21 cellular contexts compared by ENCODE assay signal in genomic region chr5:79931866-79932265, GRCh38. TPM values are rescaled to one million over a fixed set of nuclear protein-coding genes. Genes with fewer than 3 reads are reported as not detected.
DNase-seq lines count a peak whose midpoint lies in the region; ATAC-seq, FAIRE-seq and TF ChIP-seq lines count a peak whose summit lies in the region.
"Had no signal": no experiment of that assay in that cellular context is flagged by ENCODE, and none has a peak within 500 bp of the region (broad histone marks: within the 10 kb centered on the region; RNA-seq: fewer than 3 reads in every experiment).

No MANE protein-coding gene starts in this region.

- in situ Hi-C loops in HepG2 (cut with HindIII; ENCODE audit: extremely low pct_ligation_motif_present, low pct_unique_long_range_greater_than_20kb), result no loop called here

- no peak overlapping the region for H3K27ac ChIP-seq in HepG2 (ENCODE audit: extremely low read length, insufficient read depth, low read length)
- no peak overlapping the region for H3K27ac ChIP-seq in right lobe of liver
- no peak overlapping the region for H3K27ac ChIP-seq in osteoblast (ENCODE audit: low read depth, low read length)
- H3K27ac ChIP-seq: 22Rv1; A549; BLaER1 treated with 17β-estradiol and CSF1 and Interleukin-3, amounts not matched to agents 10 nM and 100 nM; C4-2B had no signal

- H3K79me2 ChIP-seq in HepG2 (ENCODE audit: insufficient read depth, low read length), result no peaks in the 10 kb centered on the region
- H3K79me2 ChIP-seq in osteoblast (ENCODE audit: insufficient read depth, low read length), result no peaks in the 10 kb centered on the region

- TF ChIP-seq POLR2A in HepG2 (IDR thresholded peaks at IDR 0.05; ENCODE audit: insufficient read depth in 1 of 2, low read depth in 2 of 2, low read length in 2 of 2), result no peak
- TF ChIP-seq POLR2A in right lobe of liver (IDR thresholded peaks at IDR 0.05), result no peak

- no TSS peak for BruUV-seq in HepG2 (replicated peaks; lab: Mats Ljungman, UMichigan)

- no peak for TF ChIP-seq RAD21 in HepG2 (CRISPR knock-in tag; IDR thresholded peaks at IDR 0.05)

- TF ChIP-seq EP300 in HepG2 (IDR thresholded peaks at IDR 0.05; ENCODE audit: low read depth in 2 of 2, low read length in 2 of 2), result no peak
- no peak for TF ChIP-seq EP300 in HepG2 (CRISPR knock-in tag; IDR thresholded peaks at IDR 0.05; ENCODE audit: borderline replicate concordance)

- ATAC-seq in HepG2, result no peak
- ATAC-seq in right lobe of liver, result no peak
- no peak for ATAC-seq in GM19397 (IDR thresholded peaks at IDR 0.05; ENCODE audit: unreplicated experiment)
- ATAC-seq: A549; CD8-positive, alpha-beta T cell had no signal

- POLR2A ChIA-PET in HepG2 (lab: Yijun Ruan, JAX), result no interaction called here

- H3K4me1 ChIP-seq in HepG2 (ENCODE audit: insufficient read depth, low read length), result no peaks in the 10 kb centered on the region
- no peaks in the 10 kb centered on the region for H3K4me1 ChIP-seq in right lobe of liver
- H3K4me1 ChIP-seq in osteoblast (ENCODE audit: insufficient read depth, low read length), result peaks cover 9% of the 10 kb centered on the region
- H3K4me1 ChIP-seq: A549 had no signal

- H3K27me3 ChIP-seq in HepG2 (ENCODE audit: control insufficient read depth in 1 of 2, insufficient read depth in 2 of 2, low read length in 2 of 2) (peaks cover 0 to 12% of the 10 kb centered on the region in 2 experiments; a peak in 3 of 5 replicates), right lobe of liver (no peaks in the 10 kb centered on the region), bronchial epithelial cell (ENCODE audit: control insufficient read depth, insufficient read depth, low read length) (no peaks in the 10 kb centered on the region), osteoblast (ENCODE audit: insufficient read depth, low read length) (peaks cover 30% of the 10 kb centered on the region)
- H3K27me3 ChIP-seq: BLaER1 treated with 17β-estradiol and CSF1 and Interleukin-3, amounts not matched to agents 10 nM and 100 nM had no signal

- H3K4me2 ChIP-seq in HepG2 (ENCODE audit: low read depth, low read length) (no peak overlapping the region), osteoblast (ENCODE audit: insufficient read depth, low read length) (peak overlapping the region; percentile 37)
- H3K4me2 ChIP-seq: A549; BLaER1 treated with 17β-estradiol and CSF1 and Interleukin-3, amounts not matched to agents 10 nM and 100 nM had no signal

- intact Hi-C loops in HepG2 (cut with micrococcal nuclease; ENCODE audit: unreplicated experiment) (no loop called here), right lobe of liver (cut with DNase I) (no loop called here)

- H3K9me3 ChIP-seq in HepG2 (ENCODE audit: low read length) (peaks cover 17% of the 10 kb centered on the region), right lobe of liver (no peaks in the 10 kb centered on the region), osteoblast (ENCODE audit: low read depth, low read length) (no peaks in the 10 kb centered on the region)

- H2AFZ ChIP-seq in HepG2 (ENCODE audit: low read length) (no peak overlapping the region), osteoblast (ENCODE audit: low read length) (no peak overlapping the region)

- H3K4me3 ChIP-seq in HepG2 (replicated peaks in 1 of 3; ENCODE audit: insufficient read depth in 1 of 3, low read depth in 2 of 3, low read length in 3 of 3) (no peak overlapping the region), right lobe of liver (no peak overlapping the region), bronchial epithelial cell (ENCODE audit: low read depth, low read length) (no peak overlapping the region), osteoblast (ENCODE audit: insufficient read depth, low read length) (no peak overlapping the region)
- H3K4me3 ChIP-seq: A549; BLaER1 treated with 17β-estradiol and CSF1 and Interleukin-3, amounts not matched to agents 10 nM and 100 nM had no signal

- TF ChIP-seq CTCF in HepG2 (CRISPR knock-in tag; IDR thresholded peaks at IDR 0.05) (no peak), right lobe of liver (IDR thresholded peaks at IDR 0.05) (no peak), bronchial epithelial cell (IDR thresholded peaks at IDR 0.05; ENCODE audit: insufficient read depth, low read length, severe bottlenecking) (no peak), osteoblast (IDR thresholded peaks at IDR 0.05; ENCODE audit: extremely low read depth, low read depth, low read length) (no peak)

- no peaks in the 10 kb centered on the region for H4K20me1 ChIP-seq in HepG2 (ENCODE audit: insufficient read depth, low read length)
- H4K20me1 ChIP-seq in osteoblast (ENCODE audit: insufficient read depth, low read length), result no peaks in the 10 kb centered on the region
- H4K20me1 ChIP-seq: BLaER1 treated with 17β-estradiol and CSF1 and Interleukin-3, amounts not matched to agents 10 nM and 100 nM had no signal

- WGBS in HepG2 (ENCODE audit: low lambda C conversion rate), result 29% methylated on average over 4 of the region's 4 CpGs
- WGBS in right lobe of liver (ENCODE audit: insufficient coverage, low coverage, low lambda C conversion rate, missing lambda C conversion rate), result 73% methylated on average over 4 of the region's 4 CpGs

- CTCF ChIA-PET in HepG2 (lab: Yijun Ruan, JAX; ENCODE audit: low intra/inter-chr PET ratio, low total read pairs), result no interaction called here

- H3K9ac ChIP-seq in HepG2 (ENCODE audit: insufficient read depth, low read depth, low read length), result no peak overlapping the region
- H3K9ac ChIP-seq: BLaER1 treated with 17β-estradiol and CSF1 and Interleukin-3, amounts not matched to agents 10 nM and 100 nM had no signal

- DNase-seq in HepG2 (ENCODE audit: low spot score) (no peak), right lobe of liver (no peak), bronchial epithelial cell (ENCODE audit: low read depth) (no peak), osteoblast (ENCODE audit: insufficient read length, low spot score, missing footprints) (no peak), activated gamma-delta T cell (lab: John Stamatoyannopoulos, UW) (no peak), islet precursor cell (no peak)
- DNase-seq: AML-193; Caco-2; Calu3; CD4-positive, alpha-beta T cell; GF-D8 had no signal

- H3K36me3 ChIP-seq in HepG2 (replicated peaks in 1 of 2; ENCODE audit: control insufficient read depth in 1 of 2, insufficient read depth in 2 of 2, low read length in 2 of 2) (no peaks in the 10 kb centered on the region), right lobe of liver (no peaks in the 10 kb centered on the region), bronchial epithelial cell (ENCODE audit: control insufficient read depth, insufficient read depth, low read length) (no peaks in the 10 kb centered on the region), osteoblast (ENCODE audit: insufficient read depth, low read length) (no peaks in the 10 kb centered on the region)
- H3K36me3 ChIP-seq: BLaER1 treated with 17β-estradiol and CSF1 and Interleukin-3, amounts not matched to agents 10 nM and 100 nM had no signal

- FAIRE-seq in HepG2 (lab: Jason Lieb, UNC), result no peak
- peak; percentile 18 for FAIRE-seq in bronchial epithelial cell (lab: Jason Lieb, UNC)
- FAIRE-seq: A549, D721Med, G401.6, GM12891, GM19239 had no signal

TF ChIP-seq in HepG2, 621 proteins besides CTCF, POLR2A, EP300 and RAD21 (continues in another document):
- TF ChIP-seq MAFK (conservative IDR thresholded peaks at IDR 0.05 in 1 of 2, IDR thresholded peaks at IDR 0.05 in 1 of 2; ENCODE audit: low read length in 2 of 2), result peak; percentile 50 to 71; a peak in 3 of 4 replicates
- TF ChIP-seq PLSCR1 (CRISPR knock-in tag; IDR thresholded peaks at IDR 0.05; ENCODE audit: borderline replicate concordance), result no peak
- TF ChIP-seq ZNF547 (CRISPR knock-in tag; IDR thresholded peaks at IDR 0.05), result no peak
- TF ChIP-seq ELK4 (CRISPR knock-in tag; IDR thresholded peaks at IDR 0.05; ENCODE audit: borderline replicate concordance), result no peak

RNA-seq across cellular contexts. Expression of gene MTX3, which starts 59.2 kb away (rescaled TPM):
- total RNA-seq in HepG2 (2016; rRNA removed; fragmentation: Illumina TruSeq; extraction: Trizol) (16.7 and 18.5 TPM in 2 replicates), right lobe of liver (1 to 10 TPM; 4.4 to 9.1 (median 6.9) TPM), bronchial epithelial cell (17.3 and 22.1 TPM in 2 replicates), osteoblast (17.7 and 18.9 TPM in 2 replicates)
- 1.8 and 2.4 TPM in 2 replicates for total RNA-seq in HepG2 (2016; cell fraction: cytosol; rRNA removed; fragmentation: Illumina TruSeq; extraction: Trizol; ENCODE audit: low read depth)
- 15.3 and 19.1 TPM in 2 replicates for total RNA-seq in HepG2 (2016; cell fraction: insoluble cytoplasmic fraction; rRNA removed; fragmentation: Illumina TruSeq; extraction: Trizol)
- total RNA-seq in HepG2 (2016; cell fraction: membrane; rRNA removed; fragmentation: Illumina TruSeq; extraction: Trizol), result 3.9 and 5.3 TPM in 2 replicates
- 23.1 and 23.6 TPM in 2 replicates for total RNA-seq in HepG2 (2016; cell fraction: nucleus; rRNA removed; fragmentation: Illumina TruSeq; extraction: Trizol)
- 9.0 and 9.9 TPM in 2 replicates for polyA plus RNA-seq in HepG2 (2011; rRNA removed)
- 2.6 and 4.0 TPM in 2 replicates for polyA plus RNA-seq in HepG2 (2011; cell fraction: cytosol; rRNA removed)
- 9.6 and 13.7 TPM in 2 replicates for polyA plus RNA-seq in HepG2 (2011; cell fraction: nucleus; rRNA removed)
- 6.3 and 8.5 TPM in 2 replicates for polyA plus RNA-seq in HepG2 (2012)
- polyA plus RNA-seq in HepG2 (2016; cell fraction: cytosol; fragmentation: Illumina TruSeq; extraction: Trizol; ENCODE audit: low read depth), result 0.60 and 0.66 TPM in 2 replicates
- 9.3 and 11.2 TPM in 2 replicates for polyA plus RNA-seq in HepG2 (2016; cell fraction: insoluble cytoplasmic fraction; fragmentation: Illumina TruSeq; extraction: Trizol; ENCODE audit: low read depth)
- polyA plus RNA-seq in HepG2 (2016; cell fraction: membrane; fragmentation: Illumina TruSeq; extraction: Trizol; ENCODE audit: low read depth), result 1.1 and 1.4 TPM in 2 replicates
- 38.4 and 40.1 TPM in 2 replicates for polyA plus RNA-seq in HepG2 (2016; cell fraction: nucleus; fragmentation: Illumina TruSeq; extraction: Trizol; ENCODE audit: insufficient read depth, low read depth)
- polyA minus RNA-seq in HepG2 (2011; rRNA and poly(A)+ RNA removed; ENCODE audit: low replicate concordance), result 6.7 and 14.5 TPM in 2 replicates
- polyA minus RNA-seq in HepG2 (2011; cell fraction: cytosol; rRNA and poly(A)+ RNA removed), result 5.8 and 6.8 TPM in 2 replicates
- 18.0 and 19.5 TPM in 2 replicates for polyA minus RNA-seq in HepG2 (2011; cell fraction: nucleus; rRNA and poly(A)+ RNA removed)
